11 cellular contexts compared by ENCODE assay signal in genomic region chr7:32062150-32062549, GRCh38. TPM values are rescaled to one million over a fixed set of nuclear protein-coding genes. Genes with fewer than 3 reads are reported as not detected.
A peak's percentile ranks its signal among the peaks of the same experiment; 100 is the strongest.
DNase-seq lines count a peak whose midpoint lies in the region; ATAC-seq and TF ChIP-seq lines count a peak whose summit lies in the region.
"Had no signal": no experiment of that assay in that cellular context is flagged by ENCODE, and none has a peak within 500 bp of the region (broad histone marks: within the 10 kb centered on the region; RNA-seq: fewer than 3 reads in every experiment).

No MANE protein-coding gene starts in this region.

- ATAC-seq in HG02642 (IDR thresholded peaks at IDR 0.05; ENCODE audit: poor library complexity, unreplicated experiment): peak; percentile 57
- no peak for ATAC-seq in GM21526 (IDR thresholded peaks at IDR 0.05; ENCODE audit: low FRiP score, unreplicated experiment)

- no peaks in the 10 kb centered on the region for H3K36me3 Mint-ChIP-seq in glutamatergic neuron (ENCODE audit: unreplicated experiment)
- H3K36me3 Mint-ChIP-seq: naive B cell had no signal

- in situ Hi-C loops in SK-MEL-5 (cut with HindIII; ENCODE audit: low pct_unique_long_range_greater_than_20kb, low sequenced_read_pairs): no loop called here

- H3K4me3 Mint-ChIP-seq in glutamatergic neuron (ENCODE audit: unreplicated experiment): no peak overlapping the region
- H3K4me3 Mint-ChIP-seq: activated B cell treated with CpG ODN at 0.5 μM for 24 hours, naive B cell had no signal

- no peak overlapping the region for H3K27ac Mint-ChIP-seq in glutamatergic neuron (ENCODE audit: unreplicated experiment)
- H3K27ac Mint-ChIP-seq: activated B cell treated with CpG ODN at 0.5 μM for 24 hours, naive B cell had no signal

- DNase-seq in NCI-H146 (lab: John Stamatoyannopoulos, UW): peak; percentile 28
- no peak for DNase-seq in NCI-H146 treated with DMSO at 0.1 percent for 48 hours (lab: John Stamatoyannopoulos, UW; ENCODE audit: unreplicated experiment)
- peak; percentile 86 for DNase-seq in SK-MEL-5 (ENCODE audit: low read depth, low spot score)
- peak; percentile 84 for DNase-seq in glutamatergic neuron
- DNase-seq in substantia nigra (lab: John Stamatoyannopoulos, UW): peak in 32 of 49 donors; percentile 10 to 66 (median 35)
- no peak for DNase-seq in pons (ENCODE audit: low spot score)
- DNase-seq: activated B cell treated with CpG ODN at 0.5 μM for 24 hours, naive B cell had no signal

- peak overlapping the region; percentile 44 for H3K27ac ChIP-seq in substantia nigra (ENCODE audit: low read depth, low read length, poor library complexity, severe bottlenecking)
- H3K27ac ChIP-seq: BLaER1 had no signal

- no peaks in the 10 kb centered on the region for H3K9me3 Mint-ChIP-seq in glutamatergic neuron (ENCODE audit: unreplicated experiment)
- H3K9me3 Mint-ChIP-seq: activated B cell treated with CpG ODN at 0.5 μM for 24 hours had no signal

- peaks cover 2% of the 10 kb centered on the region for H3K27me3 Mint-ChIP-seq in glutamatergic neuron (ENCODE audit: unreplicated experiment)
- H3K27me3 Mint-ChIP-seq: activated B cell treated with CpG ODN at 0.5 μM for 24 hours had no signal

- peaks cover 31% of the 10 kb centered on the region for H3K4me1 Mint-ChIP-seq in glutamatergic neuron (ENCODE audit: low read depth, unreplicated experiment)
- H3K4me1 Mint-ChIP-seq: activated B cell treated with CpG ODN at 0.5 μM for 24 hours, naive B cell had no signal

- peak; percentile 82 for TF ChIP-seq CTCF in glutamatergic neuron (IDR thresholded peaks at IDR 0.05; ENCODE audit: partially characterized antibody, unreplicated experiment)

RNA-seq across cellular contexts. Expression of gene PDE1C, which starts 8.1 kb away (rescaled TPM):
- 0.69 and 0.83 TPM in 2 replicates for total RNA-seq in SK-MEL-5 (2014; rRNA removed; shearing (Covaris generic))
- polyA plus RNA-seq in SK-MEL-5 (2015; cell fraction: cytosol; rRNA removed): 1.2 and 1.4 TPM in 2 replicates
- polyA plus RNA-seq in SK-MEL-5 (2015; cell fraction: nucleus; rRNA removed): 2.7 and 3.2 TPM in 2 replicates
- 3.3 TPM for total RNA-seq in glutamatergic neuron (ENCODE audit: unreplicated experiment)
- total RNA-seq: activated B cell treated with CpG ODN at 0.5 μM for 24 hours had no signal

Comparison
In these comparisons a context has a peak if more than half of its experiments do, and no peak if none do; other contexts are left out.
1. DNase-seq: peak in NCI-H146 (single experiment), SK-MEL-5 (single experiment), glutamatergic neuron (single experiment) and substantia nigra (32 of 49); none in NCI-H146 treated with DMSO at 0.1 percent for 48 hours (single experiment) and pons (single experiment).